In genomic region chr10:29480281-29480954, GRCh38 we compare ENCODE assay signal across 25 cellular contexts.
DNase-seq lines count a peak whose midpoint lies in the region; ATAC-seq, FAIRE-seq and TF ChIP-seq lines count a peak whose summit lies in the region.
"Had no signal": no experiment of that assay in that cellular context is flagged by ENCODE, and none has a peak within 500 bp of the region (broad histone marks: within the 10 kb centered on the region; RNA-seq: fewer than 3 reads in every experiment).

No MANE protein-coding gene starts in this region.

- H3K27me3 ChIP-seq in left ventricle myocardium inferior (ENCODE audit: low read depth) = no peaks in the 10 kb centered on the region
- H3K27me3 ChIP-seq: ascending aorta, right lobe of liver, stomach, uterus had no signal

- peak overlapping the region; percentile 7 for H3K27ac Mint-ChIP-seq in activated T-helper 2 cell treated with anti-CD3 and anti-CD28 coated beads, Interferon-gamma antibody, Interleukin-2, Interleukin-4, amounts not matched to agents 10 μg/mL and 5 μg/mL and 100 μg/mL, durations not matched to agents 14 hours and 24 hours and 36 hours
- peak overlapping the region in 2 of 3 experiments; percentile 31 to 37 for H3K27ac Mint-ChIP-seq in nephron
- H3K27ac Mint-ChIP-seq: activated naive CD4-positive, alpha-beta T cell treated with anti-CD3 and anti-CD28 coated beads, Interleukin-2, amount 50 U/mL, for 72 hours; activated T-cell treated with anti-CD3 and anti-CD28 coated beads, Interleukin-2, amount 50 U/mL, for 72 hours; dendritic cell treated with granulocyte-macrophage colony-stimulating factor and Interleukin-4, amounts not matched to agents 40 ng/mL and 50 ng/mL, for 4 days had no signal

- ATAC-seq in left ventricle myocardium superior (no peak), HG03520 (IDR thresholded peaks at IDR 0.05; ENCODE audit: unreplicated experiment) (no peak)
- ATAC-seq: activated CD4-positive, CD25-positive, alpha-beta regulatory T cell treated with anti-CD3 and anti-CD28 coated beads, Interleukin-2, amount 50 U/mL, for 24 hours; activated naive CD4-positive, alpha-beta T cell treated with anti-CD3 and anti-CD28 coated beads, Interleukin-2, amount 50 U/mL, for 72 hours; activated T-cell treated with anti-CD3 and anti-CD28 coated beads, Interleukin-2, amount 50 U/mL, for 72 hours; GM23338; lower lobe of right lung; right lobe of liver; Right ventricle myocardium inferior had no signal

- peak overlapping the region; percentile 51 for H3K27ac ChIP-seq in left ventricle myocardium inferior (replicated peaks)
- H3K27ac ChIP-seq: ascending aorta, lower lobe of right lung, right lobe of liver had no signal

- no peak overlapping the region for H3K4me3 ChIP-seq in left ventricle myocardium inferior
- H3K4me3 ChIP-seq: ascending aorta, GM23338, lower lobe of right lung, right lobe of liver, stomach, uterus had no signal

- intact Hi-C loops in left ventricle myocardium inferior (cut with micrococcal nuclease) (no loop called here), left ventricle myocardium superior (cut with micrococcal nuclease) (no loop called here)
- intact Hi-C loops in activated T-helper 2 cell treated with anti-CD3 and anti-CD28 coated beads, Interferon-gamma antibody, Interleukin-2, Interleukin-4, amounts not matched to agents 10 μg/mL and 5 μg/mL and 100 μg/mL, durations not matched to agents 14 hours and 24 hours and 36 hours (cut with micrococcal nuclease) = no loop called here

- DNase-seq in left ventricle myocardium inferior (no peak), left ventricle myocardium superior (no peak), urothelium cell line (ENCODE audit: low spot score) (no peak), occipital lobe (lab: John Stamatoyannopoulos, UW) (no peak), ureter (ENCODE audit: low spot score) (no peak)
- no peak for DNase-seq in activated T-helper 2 cell treated with anti-CD3 and anti-CD28 coated beads, Interferon-gamma antibody, Interleukin-2, Interleukin-4, amounts not matched to agents 10 μg/mL and 5 μg/mL and 100 μg/mL, durations not matched to agents 14 hours and 24 hours and 36 hours (ENCODE audit: low spot score)
- DNase-seq: activated CD8-positive, alpha-beta memory T cell treated with anti-CD3 and anti-CD28 coated beads for 24 hours; activated T-cell treated with anti-CD3 and anti-CD28 coated beads, Interleukin-2, amount 50 U/mL, for 72 hours; caudate nucleus; immature natural killer cell; lower lobe of right lung; NCI-H526 treated with DMSO at 0.1 percent for 48 hours; right lobe of liver; stomach; SW 1271; uterus had no signal

- H3K4me3 Mint-ChIP-seq in activated T-helper 2 cell treated with anti-CD3 and anti-CD28 coated beads, Interferon-gamma antibody, Interleukin-2, Interleukin-4, amounts not matched to agents 10 μg/mL and 5 μg/mL and 100 μg/mL, durations not matched to agents 14 hours and 24 hours and 36 hours (ENCODE audit: low read depth) = no peak overlapping the region
- no peak overlapping the region for H3K4me3 Mint-ChIP-seq in nephron
- H3K4me3 Mint-ChIP-seq: activated T-cell treated with anti-CD3 and anti-CD28 coated beads, Interleukin-2, amount 50 U/mL, for 72 hours; CD14-positive monocyte; dendritic cell treated with granulocyte-macrophage colony-stimulating factor and Interleukin-4, amounts not matched to agents 40 ng/mL and 50 ng/mL, for 4 days; GM23338; immature natural killer cell had no signal

- peaks cover 52% of the 10 kb centered on the region for H3K36me3 ChIP-seq in left ventricle myocardium inferior
- H3K36me3 ChIP-seq: right lobe of liver, uterus had no signal

- H3K9me3 ChIP-seq in left ventricle myocardium inferior (replicated peaks) = no peaks in the 10 kb centered on the region
- H3K9me3 ChIP-seq: ascending aorta, lower lobe of right lung, right lobe of liver, stomach, uterus had no signal

- H3K36me3 Mint-ChIP-seq in activated T-helper 2 cell treated with anti-CD3 and anti-CD28 coated beads, Interferon-gamma antibody, Interleukin-2, Interleukin-4, amounts not matched to agents 10 μg/mL and 5 μg/mL and 100 μg/mL, durations not matched to agents 14 hours and 24 hours and 36 hours (ENCODE audit: low read depth) = peaks cover 15% of the 10 kb centered on the region
- H3K36me3 Mint-ChIP-seq in nephron (ENCODE audit: low read depth) = peaks cover 56% of the 10 kb centered on the region

- peaks cover 36% of the 10 kb centered on the region for H3K4me1 Mint-ChIP-seq in activated T-helper 2 cell treated with anti-CD3 and anti-CD28 coated beads, Interferon-gamma antibody, Interleukin-2, Interleukin-4, amounts not matched to agents 10 μg/mL and 5 μg/mL and 100 μg/mL, durations not matched to agents 14 hours and 24 hours and 36 hours (ENCODE audit: low read depth)
- peaks cover 27% of the 10 kb centered on the region for H3K4me1 Mint-ChIP-seq in nephron

- H3K27me3 Mint-ChIP-seq in activated T-helper 2 cell treated with anti-CD3 and anti-CD28 coated beads, Interferon-gamma antibody, Interleukin-2, Interleukin-4, amounts not matched to agents 10 μg/mL and 5 μg/mL and 100 μg/mL, durations not matched to agents 14 hours and 24 hours and 36 hours (ENCODE audit: low read depth) = no peaks in the 10 kb centered on the region
- H3K27me3 Mint-ChIP-seq in nephron (ENCODE audit: low read depth) = no peaks in the 10 kb centered on the region
- H3K27me3 Mint-ChIP-seq: dendritic cell treated with granulocyte-macrophage colony-stimulating factor and Interleukin-4, amounts not matched to agents 40 ng/mL and 50 ng/mL, for 4 days had no signal

- TF ChIP-seq CTCF in left ventricle myocardium inferior (IDR thresholded peaks at IDR 0.05; ENCODE audit: borderline replicate concordance) (no peak), nephron (IDR thresholded peaks at IDR 0.05; ENCODE audit: unreplicated experiment in 3 of 3) (no peak)

- peak; percentile 73 for FAIRE-seq in urothelium cell line (lab: Jason Lieb, UNC)

- H3K9me3 Mint-ChIP-seq in activated T-helper 2 cell treated with anti-CD3 and anti-CD28 coated beads, Interferon-gamma antibody, Interleukin-2, Interleukin-4, amounts not matched to agents 10 μg/mL and 5 μg/mL and 100 μg/mL, durations not matched to agents 14 hours and 24 hours and 36 hours = no peaks in the 10 kb centered on the region
- H3K9me3 Mint-ChIP-seq in nephron = no peaks in the 10 kb centered on the region
- H3K9me3 Mint-ChIP-seq: activated naive CD4-positive, alpha-beta T cell treated with anti-CD3 and anti-CD28 coated beads, Interleukin-2, amount 50 U/mL, for 72 hours; activated T-cell treated with anti-CD3 and anti-CD28 coated beads, Interleukin-2, amount 50 U/mL, for 72 hours; CD14-positive monocyte; dendritic cell treated with granulocyte-macrophage colony-stimulating factor and Interleukin-4, amounts not matched to agents 40 ng/mL and 50 ng/mL, for 4 days; GM23338; immature natural killer cell had no signal

- H3K4me1 ChIP-seq in left ventricle myocardium inferior = peaks cover 68% of the 10 kb centered on the region
- H3K4me1 ChIP-seq: uterus had no signal
